Comparison of ENCODE assay signal across 18 cellular contexts in genomic region chr12:126914170-126914796, GRCh38.
DNase-seq lines count a peak whose midpoint lies in the region; ATAC-seq, FAIRE-seq and TF ChIP-seq lines count a peak whose summit lies in the region.
"Had no signal": no experiment of that assay in that cellular context is flagged by ENCODE, and none has a peak within 500 bp of the region (broad histone marks: within the 10 kb centered on the region; RNA-seq: fewer than 3 reads in every experiment).

No MANE protein-coding gene starts in this region.

- no peaks in the 10 kb centered on the region for H3K9me3 ChIP-seq in right lobe of liver
- no peaks in the 10 kb centered on the region for H3K9me3 ChIP-seq in naive thymus-derived CD4-positive, alpha-beta T cell (ENCODE audit: control insufficient read depth in 2 of 3, low read length in 3 of 3)
- H3K9me3 ChIP-seq: BE2C had no signal

- POLR2A ChIA-PET in naive thymus-derived CD4-positive, alpha-beta T cell (lab: Charles Lee), result no interaction called here

- intact Hi-C loops in right lobe of liver (cut with DNase I), result no loop called here
- intact Hi-C loops in naive thymus-derived CD4-positive, alpha-beta T cell (cut with micrococcal nuclease), result no loop called here

- H3K36me3 Mint-ChIP-seq in naive thymus-derived CD4-positive, alpha-beta T cell, result no peaks in the 10 kb centered on the region
- H3K36me3 Mint-ChIP-seq: CD4-positive, alpha-beta memory T cell had no signal

- H3K36me3 ChIP-seq in right lobe of liver, result no peaks in the 10 kb centered on the region
- no peaks in the 10 kb centered on the region for H3K36me3 ChIP-seq in naive thymus-derived CD4-positive, alpha-beta T cell (ENCODE audit: control insufficient read depth in 2 of 3, insufficient read depth in 3 of 3, low read length in 3 of 3)
- H3K36me3 ChIP-seq: BE2C, HAP-1 had no signal

- ATAC-seq in right lobe of liver, result peak; percentile 46 to 76 (median 54)
- no peak for ATAC-seq in naive thymus-derived CD4-positive, alpha-beta T cell
- ATAC-seq in HG02759 (IDR thresholded peaks at IDR 0.05; ENCODE audit: unreplicated experiment), result no peak
- no peak for ATAC-seq in HG02885 (IDR thresholded peaks at IDR 0.05; ENCODE audit: poor library complexity, unreplicated experiment)

- H3K27me3 Mint-ChIP-seq in naive thymus-derived CD4-positive, alpha-beta T cell, result peaks cover 0 to 15% (median 4%) of the 10 kb centered on the region in 5 donors

- CTCF ChIA-PET in naive thymus-derived CD4-positive, alpha-beta T cell (lab: Charles Lee), result no interaction called here

- H3K4me3 Mint-ChIP-seq in naive thymus-derived CD4-positive, alpha-beta T cell, result no peak overlapping the region
- H3K4me3 Mint-ChIP-seq: CD4-positive, alpha-beta memory T cell had no signal

- H3K4me1 ChIP-seq in right lobe of liver, result no peaks in the 10 kb centered on the region
- no peaks in the 10 kb centered on the region for H3K4me1 ChIP-seq in naive thymus-derived CD4-positive, alpha-beta T cell (ENCODE audit: control insufficient read depth in 2 of 2, insufficient read depth in 2 of 2, low read length in 2 of 2)
- H3K4me1 ChIP-seq: BE2C, HAP-1 had no signal

- H3K4me3 ChIP-seq in right lobe of liver, result no peak overlapping the region
- no peak overlapping the region for H3K4me3 ChIP-seq in naive thymus-derived CD4-positive, alpha-beta T cell (ENCODE audit: low read length)
- H3K4me3 ChIP-seq: HAP-1 had no signal

- peaks cover 0 to 10% (median 2%) of the 10 kb centered on the region in 11 donors for H3K9me3 Mint-ChIP-seq in naive thymus-derived CD4-positive, alpha-beta T cell

- H3K27me3 ChIP-seq in right lobe of liver, result no peaks in the 10 kb centered on the region
- H3K27me3 ChIP-seq in naive thymus-derived CD4-positive, alpha-beta T cell (ENCODE audit: control insufficient read depth in 2 of 2, insufficient read depth in 2 of 2, low read length in 2 of 2), result no peaks in the 10 kb centered on the region
- H3K27me3 ChIP-seq: BE2C had no signal

- H3K27ac Mint-ChIP-seq in naive thymus-derived CD4-positive, alpha-beta T cell, result no peak overlapping the region
- H3K27ac Mint-ChIP-seq: CD4-positive, alpha-beta memory T cell had no signal

- DNase-seq in HuH-7 (ENCODE audit: low spot score) (peak; percentile 40), right lobe of liver (no peak), GM12891 (ENCODE audit: insufficient read length, low spot score) (no peak)
- DNase-seq in naive thymus-derived CD4-positive, alpha-beta T cell, result no peak
- DNase-seq: BE2C; CD4-positive, alpha-beta memory T cell; DMS153; GF-D8; KBM-7 had no signal

- no peak for TF ChIP-seq POLR2A in right lobe of liver (IDR thresholded peaks at IDR 0.05)
- TF ChIP-seq POLR2A in GM12891 (IDR thresholded peaks at IDR 0.05; ENCODE audit: low read depth, low read length), result no peak

- H3K27ac ChIP-seq in 22Rv1, result peak overlapping the region; percentile 39
- no peak overlapping the region for H3K27ac ChIP-seq in right lobe of liver
- H3K27ac ChIP-seq in naive thymus-derived CD4-positive, alpha-beta T cell (ENCODE audit: low read depth, low read length), result no peak overlapping the region
- H3K27ac ChIP-seq: C4-2B had no signal

- no peak for TF ChIP-seq CTCF in 22Rv1 (IDR thresholded peaks at IDR 0.05)
- no peak for TF ChIP-seq CTCF in right lobe of liver (IDR thresholded peaks at IDR 0.05)

- no peaks in the 10 kb centered on the region for H3K4me1 Mint-ChIP-seq in naive thymus-derived CD4-positive, alpha-beta T cell
- H3K4me1 Mint-ChIP-seq: CD4-positive, alpha-beta memory T cell had no signal

- FAIRE-seq in islet of Langerhans (lab: Jason Lieb, UNC), result peak; percentile 61
- FAIRE-seq in GM12891 (lab: Jason Lieb, UNC), result no peak
- FAIRE-seq: A204.1, D721Med, H1 had no signal

- 22% methylated on average over 5 of the region's 5 CpGs for WGBS in right lobe of liver (ENCODE audit: insufficient coverage, low coverage, low lambda C conversion rate, missing lambda C conversion rate)

TF ChIP-seq in GM12891, 5 proteins besides CTCF, POLR2A, EP300 and RAD21:
- TF ChIP-seq PAX5 (IDR thresholded peaks at IDR 0.05; ENCODE audit: insufficient read depth, low read length, severe bottlenecking), result no peak
- no peak for TF ChIP-seq POU2F2 (IDR thresholded peaks at IDR 0.05; ENCODE audit: low read depth, low read length)
- no peak for TF ChIP-seq POLR2AphosphoS5 (IDR thresholded peaks at IDR 0.05; ENCODE audit: low read depth, low read length)
- TF ChIP-seq SPI1 (IDR thresholded peaks at IDR 0.05; ENCODE audit: low read depth, low read length), result no peak

Comparison
In these comparisons a context has a peak if more than half of its experiments do, and no peak if none do; other contexts are left out.
1. ATAC-seq: peak in right lobe of liver (4 of 4); none in naive thymus-derived CD4-positive, alpha-beta T cell (single experiment), HG02759 (single experiment) and HG02885 (single experiment).